ENCODE assay signal across 8 cellular contexts in the genomic region with DNA sequence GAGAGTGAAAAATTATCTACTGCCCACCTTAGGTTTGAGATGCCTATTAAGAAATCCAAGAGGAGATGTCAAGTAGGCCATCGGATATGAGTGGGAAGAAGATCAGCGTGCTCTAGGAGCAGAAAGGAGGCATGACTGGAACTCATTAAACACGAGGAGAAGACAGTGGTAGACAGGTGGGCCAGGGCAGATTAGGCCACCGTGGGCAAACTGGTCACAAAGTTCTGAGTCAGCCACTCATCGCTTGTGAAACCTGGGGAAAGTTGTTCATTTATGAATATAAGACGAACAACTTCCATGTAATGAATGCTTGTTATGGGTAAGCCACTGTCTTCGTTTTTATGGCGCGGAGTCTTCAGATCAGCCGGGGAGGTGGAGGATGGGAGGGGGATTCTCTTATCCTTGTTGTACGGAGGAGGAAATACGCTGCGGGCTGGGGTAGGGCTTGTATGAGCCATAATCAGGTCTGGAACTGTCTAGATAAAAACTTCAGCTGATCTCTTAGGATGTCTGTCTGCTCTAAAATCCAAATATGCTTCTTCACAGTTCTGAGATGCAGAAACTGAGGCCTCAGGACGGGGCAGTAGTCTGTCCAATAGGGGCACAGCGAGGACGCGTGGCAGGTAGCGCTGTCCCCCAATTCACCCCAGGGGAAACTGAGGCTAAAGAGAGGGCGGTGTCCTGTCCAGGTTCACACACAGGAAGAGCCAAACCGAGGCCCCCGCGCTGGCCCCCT. TPM values are rescaled to one million over a fixed set of nuclear protein-coding genes. Genes with fewer than 3 reads are reported as not detected.
DNase-seq lines count a peak whose midpoint lies in the region; ATAC-seq and TF ChIP-seq lines count a peak whose summit lies in the region.

No MANE protein-coding gene starts in this region.

- 51 to 59% methylated on average over 17 to 22 of the region's 22 CpGs for WGBS in mesodermal cell (ENCODE audit: insufficient coverage in 2 of 2), 2 experiments

- peak overlapping the region; percentile 85 for H3K27ac Mint-ChIP-seq in CD4-positive, alpha-beta T cell

- peak overlapping the region; percentile 84 for H3K4me3 ChIP-seq in Karpas-422 (ENCODE audit: low read length)
- peak overlapping the region; percentile 71 for H3K4me3 ChIP-seq in brain microvascular endothelial cell (ENCODE audit: low read depth, low read length)
- H3K4me3 ChIP-seq in mesodermal cell (ENCODE audit: extremely low read depth, insufficient read depth, low read length, poor library complexity, severe bottlenecking) = peak overlapping the region; percentile 63

- no peak for TF ChIP-seq CTCF in CD4-positive, alpha-beta T cell (IDR thresholded peaks at IDR 0.05)
- TF ChIP-seq CTCF in brain microvascular endothelial cell (IDR thresholded peaks at IDR 0.05; ENCODE audit: low read depth, low read length, missing control alignments) = no peak

- H3K36me3 ChIP-seq in Karpas-422 (ENCODE audit: insufficient read depth, low read length) (no peaks in the 10 kb centered on the region), brain microvascular endothelial cell (replicated peaks) (peaks cover 4% of the 10 kb centered on the region), mesodermal cell (ENCODE audit: control insufficient read depth, insufficient read depth, low read length) (peaks cover 8% of the 10 kb centered on the region)

- H3K36me3 Mint-ChIP-seq in CD4-positive, alpha-beta T cell (ENCODE audit: low read depth) = peaks cover 11% of the 10 kb centered on the region

- POLR2A ChIA-PET in CD4-positive, alpha-beta T cell (lab: Charles Lee) = interaction anchor here (1.0 to 3.0 kb wide), 6 partner anchors 13 to 175 kb away, joined by 3 to 37 read pairs (median 10); a partner anchor contains a TSS

- H3K4me1 Mint-ChIP-seq in CD4-positive, alpha-beta T cell (ENCODE audit: low read depth) = peaks cover 37% of the 10 kb centered on the region

- H3K27me3 Mint-ChIP-seq in CD4-positive, alpha-beta T cell = no peaks in the 10 kb centered on the region

- no peaks in the 10 kb centered on the region for H3K9me2 ChIP-seq in Karpas-422 (replicated peaks; ENCODE audit: insufficient read depth, low read length)

- no peaks in the 10 kb centered on the region; the same call in 1 of the 2 replicates for H4K20me1 ChIP-seq in Karpas-422 (ENCODE audit: insufficient read depth, low read depth, low read length)

- no peak for ATAC-seq in CD4-positive, alpha-beta T cell (ENCODE audit: poor library complexity)
- ATAC-seq in HG03196 (IDR thresholded peaks at IDR 0.05; ENCODE audit: unreplicated experiment) = no peak
- no peak for ATAC-seq in GM18867 (IDR thresholded peaks at IDR 0.05; ENCODE audit: unreplicated experiment)

- H3K4me2 ChIP-seq in Karpas-422 (ENCODE audit: low read depth, low read length, poor library complexity, severe bottlenecking) = peak overlapping the region; percentile 90

- no peak for DNase-seq in CD4-positive, alpha-beta T cell
- no peak for DNase-seq in Karpas-422
- DNase-seq in brain microvascular endothelial cell = no peak
- no peak for DNase-seq in NCI-H2196 treated with DMSO at 0.1 percent for 48 hours (lab: John Stamatoyannopoulos, UW; ENCODE audit: unreplicated experiment)
- no peak for DNase-seq in ACHN

- H3K27ac ChIP-seq in CD4-positive, alpha-beta T cell (ENCODE audit: low read depth, low read length) = peak overlapping the region; percentile 74
- H3K27ac ChIP-seq in Karpas-422 (ENCODE audit: low read length) (peak overlapping the region; percentile 15; the same call in 1 of the 2 replicates), brain microvascular endothelial cell (peak overlapping the region; percentile 63), mesodermal cell (ENCODE audit: low read depth, low read length, severe bottlenecking) (peak overlapping the region; percentile 89)

- no peaks in the 10 kb centered on the region for H3K27me3 ChIP-seq in CD4-positive, alpha-beta T cell (ENCODE audit: control insufficient read depth, insufficient read depth, low read length)
- H3K27me3 ChIP-seq in Karpas-422 (ENCODE audit: low read length) = no peaks in the 10 kb centered on the region
- no peaks in the 10 kb centered on the region for H3K27me3 ChIP-seq in brain microvascular endothelial cell (replicated peaks)

- in situ Hi-C loops in brain microvascular endothelial cell (cut with HindIII; ENCODE audit: low pct_ligation_motif_present, low sequenced_read_pairs) (no loop called here), ACHN (cut with HindIII; ENCODE audit: low pct_ligation_motif_present, low pct_unique_long_range_greater_than_20kb, low sequenced_read_pairs) (no loop called here)

- no peaks in the 10 kb centered on the region for H3K9me3 ChIP-seq in CD4-positive, alpha-beta T cell (ENCODE audit: control insufficient read depth, low read length)
- H3K9me3 ChIP-seq in Karpas-422 (ENCODE audit: low read length) (no peaks in the 10 kb centered on the region), mesodermal cell (ENCODE audit: control insufficient read depth, low read length) (no peaks in the 10 kb centered on the region)

- no peaks in the 10 kb centered on the region for H3K9me3 Mint-ChIP-seq in CD4-positive, alpha-beta T cell

- peak overlapping the region; percentile 79 for H3K9ac ChIP-seq in Karpas-422 (ENCODE audit: low read length)

- H3K4me3 Mint-ChIP-seq in CD4-positive, alpha-beta T cell = peak overlapping the region; percentile 96

- H3K4me1 ChIP-seq in Karpas-422 (ENCODE audit: low read length) (peaks cover 24% of the 10 kb centered on the region), mesodermal cell (ENCODE audit: control insufficient read depth, insufficient read depth, low read length, poor library complexity, severe bottlenecking) (peaks cover 3% of the 10 kb centered on the region)

- intact Hi-C loops in CD4-positive, alpha-beta T cell (cut with DNase I, micrococcal nuclease) = loop anchor here in 1 of 2 experiments (5.0 to 10.0 kb wide), 2 partner anchors 33 to 455 kb away; a partner anchor contains a TSS

- CTCF ChIA-PET in CD4-positive, alpha-beta T cell (lab: Charles Lee) = interaction anchor here (1.2 kb wide), 1 partner anchor 35 kb away, joined by 3 read pairs; no protein-coding TSS in a partner anchor

- peaks cover 35% of the 10 kb centered on the region for H3K79me2 ChIP-seq in Karpas-422 (ENCODE audit: low read length)

- peak overlapping the region; percentile 89 for H2AFZ ChIP-seq in Karpas-422 (ENCODE audit: low read length)

RNA-seq across cellular contexts. Expression of a gene that starts 1.1 kb away (rescaled TPM):
- 10 to 100 TPM; 13.5 TPM for total RNA-seq in CD4-positive, alpha-beta T cell
- total RNA-seq in Karpas-422 (2014; rRNA removed; shearing (Covaris generic); ENCODE audit: low replicate concordance) = 12.5 and 54.0 TPM in 2 replicates
- polyA plus RNA-seq in mesodermal cell (2013, experiment 1 of 2) = 36.4 TPM
- polyA plus RNA-seq in mesodermal cell (2013, experiment 2 of 2) = 25.0 TPM

RNA-seq across cellular contexts. Expression of a gene that starts 18.9 kb away (rescaled TPM):
- 10 to 100 TPM; 11.4 to 11.5 TPM for total RNA-seq in CD4-positive, alpha-beta T cell
- total RNA-seq in Karpas-422 (2014; rRNA removed; shearing (Covaris generic); ENCODE audit: low replicate concordance) = 26.2 and 103 TPM in 2 replicates
- 30.1 TPM for polyA plus RNA-seq in mesodermal cell (2013, experiment 1 of 2)
- polyA plus RNA-seq in mesodermal cell (2013, experiment 2 of 2) = 25.7 TPM

RNA-seq across cellular contexts. Expression of a gene that starts 35.8 kb away (rescaled TPM):
- not detected for total RNA-seq in CD4-positive, alpha-beta T cell
- not detected in 2 replicates for total RNA-seq in Karpas-422 (2014; rRNA removed; shearing (Covaris generic); ENCODE audit: low replicate concordance)
- not detected for polyA plus RNA-seq in mesodermal cell (2013, experiment 1 of 2)
- not detected for polyA plus RNA-seq in mesodermal cell (2013, experiment 2 of 2)

RNA-seq across cellular contexts. Expression of a gene that starts 57.6 kb away (rescaled TPM):
- total RNA-seq in CD4-positive, alpha-beta T cell = not detected
- 0.18 TPM in 1 of 2 replicates, not detected in the other for total RNA-seq in Karpas-422 (2014; rRNA removed; shearing (Covaris generic); ENCODE audit: low replicate concordance)
- not detected for polyA plus RNA-seq in mesodermal cell (2013, experiment 1 of 2)
- not detected for polyA plus RNA-seq in mesodermal cell (2013, experiment 2 of 2)

Comparison
In these comparisons a context has a peak if more than half of its experiments do, and no peak if none do; other contexts are left out.
1. H3K27ac ChIP-seq: peak in every context shown above with its lines; median percentile 89 in mesodermal cell; 74 in CD4-positive, alpha-beta T cell; 63 in brain microvascular endothelial cell; 15 in Karpas-422.